34 cellular contexts compared by ENCODE assay signal in the genomic region with DNA sequence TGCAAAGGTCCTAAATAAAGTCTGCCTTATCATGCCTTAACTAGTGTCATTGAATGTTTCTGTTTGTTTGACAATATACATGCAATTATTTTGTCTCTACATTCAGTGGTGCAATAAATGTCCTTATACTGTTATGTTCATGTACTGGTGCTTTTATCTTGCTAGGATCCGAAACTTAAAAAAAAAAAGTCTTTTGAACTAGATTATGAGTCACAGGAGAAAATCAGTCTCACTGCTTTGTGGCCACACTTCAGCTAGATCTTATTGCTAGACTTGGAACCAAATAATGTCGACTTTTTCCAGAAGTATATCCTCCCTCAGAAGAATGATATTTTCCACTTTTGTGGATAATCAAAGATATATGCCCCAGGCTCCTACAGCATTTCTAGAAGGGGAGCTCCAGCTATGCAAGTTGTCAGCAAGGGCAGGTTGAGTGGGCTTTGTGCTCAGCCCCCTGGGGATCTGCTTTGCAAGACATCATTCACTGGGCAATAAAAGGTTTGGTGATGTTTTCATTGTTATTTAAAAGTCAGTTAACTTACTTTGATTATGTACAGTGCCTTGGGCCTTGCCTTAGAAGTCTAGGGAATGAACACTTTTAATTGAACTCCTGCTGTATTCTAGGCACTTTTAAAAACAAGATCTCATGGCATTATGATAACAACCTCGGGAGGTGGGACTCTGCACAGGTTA.
DNase-seq lines count a peak whose midpoint lies in the region; ATAC-seq, FAIRE-seq and TF ChIP-seq lines count a peak whose summit lies in the region.
"Had no signal": no experiment of that assay in that cellular context is flagged by ENCODE, and none has a peak within 500 bp of the region (broad histone marks: within the 10 kb centered on the region; RNA-seq: fewer than 3 reads in every experiment).

No MANE protein-coding gene starts in this region.

- DNase-seq in GM12878 (ENCODE audit: low read depth, low spot score) (no peak), mesothelial cell of epicardium (ENCODE audit: low spot score in 2 of 2, unreplicated experiment in 2 of 2) (no peak)
- DNase-seq: activated CD4-positive, alpha-beta memory T cell treated with anti-CD3 and anti-CD28 coated beads, Interleukin-2, amount 10 ng/mL, durations not matched to agents 7 days and 5 days; activated CD4-positive, alpha-beta T cell treated with anti-CD3 and anti-CD28 coated beads for 1 hour; activated naive CD4-positive, alpha-beta T cell treated with anti-CD3 and anti-CD28 coated beads, Interleukin-2, amount 50 U/mL, for 16 hours; brain microvascular endothelial cell; CD8-positive, alpha-beta memory T cell; DMS 273 treated with DMSO at 0.1 percent for 48 hours; HCEC 1CT; NCI-H1930; NCI-H524 treated with DMSO at 0.1 percent for 48 hours; NK-92 treated with Interleukin-12 subunit alpha and Interleukin-12 subunit beta, amount 100 ng/mL, for 24 hours; PC-3; small intestine; stimulated activated naive CD4-positive, alpha-beta T cell treated with Interleukin-2 at 50 U/mL for 16 hours; upper lobe of right lung had no signal

- H3K27me3 ChIP-seq in HUES64 (ENCODE audit: insufficient read depth, low read length) (no peaks in the 10 kb centered on the region), GM12878 (replicated peaks in 1 of 2; ENCODE audit: control insufficient read depth in 2 of 2, insufficient read depth in 2 of 2, low read length in 1 of 2) (no peaks in the 10 kb centered on the region; a peak in 1 of 4 replicates)
- H3K27me3 ChIP-seq: brain microvascular endothelial cell, esophagus muscularis mucosa, hepatocyte, suprapubic skin, upper lobe of right lung had no signal

- CTCF ChIA-PET in GM12878 (lab: Yijun Ruan, JAX), result interaction anchor here (0.7 to 14.5 kb wide), 13 partner anchors 9 to 794 kb away, joined by 3 to 228 read pairs (median 4); no protein-coding TSS in a partner anchor

- no peak for FAIRE-seq in GM12878 (lab: Jason Lieb, UNC)
- FAIRE-seq: endometrium, frontal cortex, GM12892, GM19239, small intestine had no signal

- H3K4me3 ChIP-seq in HUES64 (ENCODE audit: low read length), result no peak overlapping the region
- no peak overlapping the region; the same call in 1 of the 2 replicates for H3K4me3 ChIP-seq in GM12878
- H3K4me3 ChIP-seq: esophagus muscularis mucosa, hepatocyte, SK-N-MC, suprapubic skin, upper lobe of right lung had no signal

- in situ Hi-C loops in GM12878 (cut with MboI), result no loop called here

- H3K27me3 Mint-ChIP-seq in mesothelial cell of epicardium (ENCODE audit: low read depth), result no peaks in the 10 kb centered on the region
- H3K27me3 Mint-ChIP-seq: activated CD4-positive, alpha-beta memory T cell treated with anti-CD3 and anti-CD28 coated beads, Interleukin-2, amount 10 ng/mL, durations not matched to agents 7 days and 5 days; CD8-positive, alpha-beta memory T cell; memory B cell had no signal

- no peaks in the 10 kb centered on the region for H3K36me3 Mint-ChIP-seq in mesothelial cell of epicardium
- H3K36me3 Mint-ChIP-seq: CD8-positive, alpha-beta memory T cell; memory B cell had no signal

- H3K9me3 Mint-ChIP-seq in mesothelial cell of epicardium, result peaks cover 15% of the 10 kb centered on the region

- WGBS in HUES64, result 72% methylated on average over 3 of the region's 3 CpGs
- 0% methylated on average over 3 of the region's 3 CpGs for WGBS in GM12878 (ENCODE audit: insufficient coverage, insufficient replicate concordance, low lambda C conversion rate, missing lambda C conversion rate)

- H4K20me1 ChIP-seq in GM12878 (ENCODE audit: control insufficient read depth, insufficient read depth), result no peaks in the 10 kb centered on the region

- H3K9ac ChIP-seq in HUES64 (ENCODE audit: low read depth, low read length), result no peak overlapping the region
- no peak overlapping the region for H3K9ac ChIP-seq in GM12878 (ENCODE audit: control insufficient read depth, insufficient read depth, low read length)
- H3K9ac ChIP-seq: parathyroid adenoma had no signal

- peaks cover 24% of the 10 kb centered on the region for H3K4me1 Mint-ChIP-seq in mesothelial cell of epicardium
- H3K4me1 Mint-ChIP-seq: activated CD4-positive, alpha-beta memory T cell treated with anti-CD3 and anti-CD28 coated beads, Interleukin-2, amount 10 ng/mL, durations not matched to agents 7 days and 5 days; CD8-positive, alpha-beta memory T cell; memory B cell had no signal

- no peak overlapping the region for H3K4me3 Mint-ChIP-seq in mesothelial cell of epicardium
- H3K4me3 Mint-ChIP-seq: activated CD4-positive, alpha-beta memory T cell treated with anti-CD3 and anti-CD28 coated beads, Interleukin-2, amount 10 ng/mL, durations not matched to agents 7 days and 5 days; CD8-positive, alpha-beta memory T cell; memory B cell had no signal

- TSS peak; percentile 83 for BruUV-seq in GM12878 (replicated peaks; lab: Mats Ljungman, UMichigan)

- TF ChIP-seq CTCF in GM12878 (IDR thresholded peaks at IDR 0.05 in 2 of 3, conservative IDR thresholded peaks at IDR 0.05 in 1 of 3; ENCODE audit: control insufficient read depth in 2 of 3, extremely low read depth in 1 of 3, insufficient read depth in 1 of 3, low read depth in 3 of 3, low read length in 3 of 3) (no peak), mesothelial cell of epicardium (IDR thresholded peaks at IDR 0.05; ENCODE audit: unreplicated experiment) (no peak)

- H3K4me1 ChIP-seq in HUES64 (ENCODE audit: insufficient read depth, low read length), result peaks cover 66% of the 10 kb centered on the region
- peaks cover 3% of the 10 kb centered on the region; the same call in 1 of the 2 replicates for H3K4me1 ChIP-seq in GM12878 (ENCODE audit: control insufficient read depth, insufficient read depth, low read length)
- H3K4me1 ChIP-seq: esophagus muscularis mucosa, parathyroid adenoma, suprapubic skin, upper lobe of right lung had no signal

- H3K9me3 ChIP-seq in HUES64 (ENCODE audit: insufficient read depth, low read depth, low read length) (no peaks in the 10 kb centered on the region), GM12878 (replicated peaks; ENCODE audit: control insufficient read depth, insufficient read depth, low read length) (no peaks in the 10 kb centered on the region)
- H3K9me3 ChIP-seq: esophagus muscularis mucosa, suprapubic skin, upper lobe of right lung had no signal

- no peak overlapping the region for H2AFZ ChIP-seq in GM12878 (ENCODE audit: control insufficient read depth, low read depth, low read length)
- H2AFZ ChIP-seq: hepatocyte, parathyroid adenoma had no signal

- RAD21 ChIA-PET in GM12878 (lab: Charles Lee; ENCODE audit: unreplicated experiment), result interaction anchor here (0.6 to 21.3 kb wide), 15 partner anchors 8 to 1198 kb away, joined by 3 to 556 read pairs (median 5); no protein-coding TSS in a partner anchor

- H3K27ac Mint-ChIP-seq in mesothelial cell of epicardium, result peak overlapping the region; percentile 2
- H3K27ac Mint-ChIP-seq: activated CD4-positive, alpha-beta memory T cell treated with anti-CD3 and anti-CD28 coated beads, Interleukin-2, amount 10 ng/mL, durations not matched to agents 7 days and 5 days; activated T-helper 2 cell treated with anti-CD3 and anti-CD28 coated beads, Interferon-gamma antibody, Interleukin-2, Interleukin-4, amounts not matched to agents 10 μg/mL and 5 μg/mL and 100 μg/mL, durations not matched to agents 14 hours and 24 hours and 36 hours; CD8-positive, alpha-beta memory T cell; memory B cell had no signal

- no peak for TF ChIP-seq POLR2A in GM12878 (IDR thresholded peaks at IDR 0.05; ENCODE audit: low read depth, low read length)

- peak overlapping the region; percentile 39; the same call in 1 of the 2 replicates for H3K27ac ChIP-seq in HUES64 (ENCODE audit: low read depth, low read length)
- 0 out of 2 replicates have a peak overlapping the region, but pooled peaks have one; percentile 4 for H3K27ac ChIP-seq in GM12878 (ENCODE audit: control insufficient read depth, insufficient read depth)
- H3K27ac ChIP-seq: brain microvascular endothelial cell, esophagus muscularis mucosa, hepatocyte, parathyroid adenoma, SK-N-MC, suprapubic skin, upper lobe of right lung had no signal

- no peak for TF ChIP-seq RAD21 in GM12878 (IDR thresholded peaks at IDR 0.05; ENCODE audit: insufficient read depth, low read depth, low read length)

- H3K79me2 ChIP-seq in GM12878 (ENCODE audit: control insufficient read depth, insufficient read depth, low read length), result no peaks in the 10 kb centered on the region; the same call in 1 of the 2 replicates
- H3K79me2 ChIP-seq: hepatocyte, parathyroid adenoma had no signal

- H3K36me3 ChIP-seq in HUES64 (ENCODE audit: insufficient read depth, low read length) (no peaks in the 10 kb centered on the region), GM12878 (ENCODE audit: control insufficient read depth in 2 of 2, insufficient read depth in 2 of 2, low read length in 1 of 2) (no peaks in the 10 kb centered on the region)
- H3K36me3 ChIP-seq: brain microvascular endothelial cell, esophagus muscularis mucosa, suprapubic skin, upper lobe of right lung had no signal

- 0 out of 2 replicates have a peak overlapping the region, but pooled peaks have one; percentile 27 for H3K4me2 ChIP-seq in GM12878 (ENCODE audit: control insufficient read depth, insufficient read depth)
- H3K4me2 ChIP-seq: hepatocyte had no signal

- POLR2A ChIA-PET in GM12878 (lab: Charles Lee), result interaction anchor here (0.6 to 19.4 kb wide), 12 partner anchors 9 to 70 kb away, joined by 3 to 319 read pairs (median 6); no protein-coding TSS in a partner anchor

- ATAC-seq in GM21360 (IDR thresholded peaks at IDR 0.05; ENCODE audit: unreplicated experiment) (peak; percentile 54), GM12878 (peak; percentile 61), HG03342 (IDR thresholded peaks at IDR 0.05; ENCODE audit: unreplicated experiment) (no peak), GM18858 (IDR thresholded peaks at IDR 0.05; ENCODE audit: unreplicated experiment) (no peak), GM21619 (IDR thresholded peaks at IDR 0.05; ENCODE audit: unreplicated experiment) (no peak), HG02610 (IDR thresholded peaks at IDR 0.05; ENCODE audit: unreplicated experiment) (no peak)
- ATAC-seq: left lobe of liver, PC-3, upper lobe of right lung had no signal

- no peak for TF ChIP-seq EP300 in GM12878 (IDR thresholded peaks at IDR 0.05; ENCODE audit: borderline replicate concordance in 1 of 2, control insufficient read depth in 1 of 2, low read depth in 2 of 2, low read length in 2 of 2)

- intact Hi-C loops in GM12878 (cut with micrococcal nuclease; ENCODE audit: unreplicated experiment), result loop anchor here (2.0 to 10.0 kb wide), 2 partner anchors 37 to 137 kb away; no protein-coding TSS in a partner anchor

- SMC1A ChIA-PET in GM12878 (lab: Charles Lee; ENCODE audit: uncharacterized antibody, unreplicated experiment), result interaction anchor here (0.6 to 20.1 kb wide), 11 partner anchors 7 to 135 kb away, joined by 3 to 559 read pairs (median 4); no protein-coding TSS in a partner anchor

TF ChIP-seq in GM12878, 131 proteins besides CTCF, POLR2A, EP300 and RAD21 (continues in another document):
- TF ChIP-seq ZNF24 (IDR thresholded peaks at IDR 0.05) (no peak), ATF7 (IDR thresholded peaks at IDR 0.05; ENCODE audit: low read depth) (0 out of 2 replicates have a peak, but pooled peaks have one; percentile 18), SREBF1 (IDR thresholded peaks at IDR 0.05; ENCODE audit: low read length) (no peak), ZNF384 (IDR thresholded peaks at IDR 0.05; ENCODE audit: borderline replicate concordance, low read depth, low read length) (peak; percentile 76), MEF2B (IDR thresholded peaks at IDR 0.05; ENCODE audit: partially characterized antibody, poor library complexity, severe bottlenecking) (peak; percentile 36)

Comparison
In these comparisons a context has a peak if more than half of its experiments do, and no peak if none do; other contexts are left out.
1. ATAC-seq: peak in GM21360 (single experiment) and GM12878 (single experiment); none in HG03342 (single experiment), GM18858 (single experiment), GM21619 (single experiment) and HG02610 (single experiment).